Comparison of ENCODE assay signal across 9 cellular contexts in the genomic region with DNA sequence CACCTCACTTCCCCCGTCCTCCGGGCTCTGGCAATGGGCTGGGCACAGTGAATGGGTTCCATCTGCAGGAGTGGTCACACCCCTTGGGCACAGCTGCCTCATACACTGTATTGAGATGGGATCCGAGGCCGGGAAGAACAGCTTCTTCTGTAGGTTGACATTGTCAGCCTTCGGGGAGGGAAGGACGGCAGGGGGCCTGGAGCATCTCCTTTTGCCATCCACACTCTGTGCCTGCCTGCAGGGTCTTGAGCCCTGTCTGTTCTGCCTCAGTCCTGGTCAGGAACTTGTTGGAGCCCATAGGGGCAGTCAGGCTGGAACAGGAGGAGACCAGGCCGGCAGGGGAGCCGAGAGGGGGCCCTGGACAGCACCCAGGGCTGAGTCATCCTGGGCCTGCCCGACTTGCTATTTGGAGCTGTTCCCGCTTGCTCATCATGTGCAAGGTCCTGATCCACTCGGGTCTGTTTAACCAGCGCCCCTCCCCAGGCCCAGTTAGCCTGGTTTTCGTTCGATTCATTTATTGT.
DNase-seq lines count a peak whose midpoint lies in the region; ATAC-seq, FAIRE-seq and TF ChIP-seq lines count a peak whose summit lies in the region.
"Had no signal": no experiment of that assay in that cellular context is flagged by ENCODE, and none has a peak within 500 bp of the region (broad histone marks: within the 10 kb centered on the region; RNA-seq: fewer than 3 reads in every experiment).

No MANE protein-coding gene starts in this region.

- DNase-seq in BJ (ENCODE audit: low read depth) = no peak
- DNase-seq in NT2/D1 (ENCODE audit: low read depth, low spot score) = no peak
- DNase-seq in nephron progenitor cell = no peak
- DNase-seq in pancreas = no peak
- DNase-seq in stimulated activated CD4-positive, alpha-beta T cell treated with anti-CD3 and anti-CD28 coated beads, Interleukin-4, amount 100 ng/mL, for 1 hour = no peak
- no peak for DNase-seq in MV-4-11 (lab: John Stamatoyannopoulos, UW)
- no peak for DNase-seq in NCI-H2107 treated with DMSO at 0.1 percent for 48 hours (lab: John Stamatoyannopoulos, UW; ENCODE audit: unreplicated experiment)

- H3K4me3 ChIP-seq in BJ (ENCODE audit: low read depth, low read length) (no peak overlapping the region), NT2/D1 (ENCODE audit: insufficient read length, low read depth) (no peak overlapping the region), esophagus (ENCODE audit: low read depth in 1 of 2, low read length in 2 of 2) (no peak overlapping the region), pancreas (no peak overlapping the region)
- H3K4me3 ChIP-seq: SJCRH30 had no signal

- no peaks in the 10 kb centered on the region for H3K9me3 Mint-ChIP-seq in nephron progenitor cell

- CTCF ChIA-PET in BJ (lab: Yijun Ruan, JAX) = interaction anchor here (0.9 to 6.6 kb wide), 10 partner anchors 27 to 104 kb away, joined by 3 to 68 read pairs (median 9); no protein-coding TSS in a partner anchor

- no peak for FAIRE-seq in pancreas (lab: Jason Lieb, UNC)

- H3K27me3 ChIP-seq in BJ (ENCODE audit: control insufficient read depth, insufficient read depth, low read length) (no peaks in the 10 kb centered on the region), NT2/D1 (ENCODE audit: insufficient read depth, insufficient read length) (no peaks in the 10 kb centered on the region), esophagus (ENCODE audit: control insufficient read depth in 1 of 2, insufficient read depth in 2 of 2, low read length in 2 of 2) (no peaks in the 10 kb centered on the region), pancreas (no peaks in the 10 kb centered on the region)
- H3K27me3 ChIP-seq: SJCRH30 had no signal

- H3K27me3 Mint-ChIP-seq in nephron progenitor cell (ENCODE audit: low read depth, poor library complexity) = peaks cover 4% of the 10 kb centered on the region

- peak overlapping the region; percentile 34 for H3K9ac ChIP-seq in NT2/D1 (ENCODE audit: insufficient read length, low read depth)

- peak overlapping the region; percentile 82 to 92 for H3K27ac ChIP-seq in esophagus (ENCODE audit: low read depth in 2 of 2, low read length in 1 of 2)
- H3K27ac ChIP-seq in pancreas = peak overlapping the region in 2 of 4 donors; percentile 50 to 51
- H3K27ac ChIP-seq: SJCRH30 had no signal

- peaks cover 83% of the 10 kb centered on the region for H3K4me1 Mint-ChIP-seq in nephron progenitor cell

- peaks cover 65% of the 10 kb centered on the region for H3K4me1 ChIP-seq in NT2/D1 (ENCODE audit: insufficient read depth, insufficient read length)
- peaks cover 26 to 60% of the 10 kb centered on the region in 2 donors for H3K4me1 ChIP-seq in esophagus (ENCODE audit: control insufficient read depth in 2 of 2, insufficient read depth in 2 of 2, low read length in 1 of 2)
- peaks cover 0 to 37% (median 4%) of the 10 kb centered on the region in 3 donors for H3K4me1 ChIP-seq in pancreas

- H3K4me3 Mint-ChIP-seq in nephron progenitor cell = no peak overlapping the region

- no peak for ATAC-seq in pancreas

- WGBS in esophagus, 2 donors = 22 to 38% methylated on average over 14 of the region's 14 CpGs
- 73 to 78% methylated on average over 14 of the region's 14 CpGs for WGBS in pancreas, 2 donors

- POLR2A ChIA-PET in BJ (lab: Charles Lee) = interaction anchor here (0.5 to 0.8 kb wide), 2 partner anchors 16 to 50 kb away, joined by 4 to 8 read pairs; no protein-coding TSS in a partner anchor

- intact Hi-C loops in pancreas (cut with DNase I) = loop anchor here in 1 of 3 donors (5.0 kb wide), 1 partner anchor 95 kb away; no protein-coding TSS in a partner anchor

- TF ChIP-seq CTCF in BJ (IDR thresholded peaks at IDR 0.05; ENCODE audit: insufficient read depth, low read depth, low read length) (peak; percentile 10; the same call in 1 of the 2 replicates), nephron progenitor cell (IDR thresholded peaks at IDR 0.05) (no peak), pancreas (IDR thresholded peaks at IDR 0.05) (no peak)

- H3K36me3 ChIP-seq in BJ (ENCODE audit: control insufficient read depth, insufficient read depth, low read length) (peaks cover 2% of the 10 kb centered on the region), NT2/D1 (ENCODE audit: insufficient read depth, insufficient read length, low read length) (peaks cover 27% of the 10 kb centered on the region), esophagus (ENCODE audit: control insufficient read depth in 2 of 2, insufficient read depth in 2 of 2, low read length in 1 of 2) (no peaks in the 10 kb centered on the region), pancreas (no peaks in the 10 kb centered on the region)
- H3K36me3 ChIP-seq: SJCRH30 had no signal

- H3K9me3 ChIP-seq in NT2/D1 (ENCODE audit: insufficient read depth, low read length) (no peaks in the 10 kb centered on the region), esophagus (ENCODE audit: control insufficient read depth in 2 of 2, insufficient read depth in 1 of 2, low read depth in 1 of 2, low read length in 1 of 2) (peaks cover 0 to 2% of the 10 kb centered on the region in 2 donors), pancreas (no peaks in the 10 kb centered on the region)
- H3K9me3 ChIP-seq: SJCRH30 had no signal

- H3K36me3 Mint-ChIP-seq in nephron progenitor cell (ENCODE audit: low read depth) = no peaks in the 10 kb centered on the region

- H3K27ac Mint-ChIP-seq in nephron progenitor cell = peak overlapping the region; percentile 92
